32 cellular contexts compared by ENCODE assay signal in genomic region chr5:90691533-90691932, GRCh38.
"Had no signal": no experiment of that assay in that cellular context is flagged by ENCODE, and none has a peak within 500 bp of the region (broad histone marks: within the 10 kb centered on the region; RNA-seq: fewer than 3 reads in every experiment).

No MANE protein-coding gene starts in this region.

- H3K4me3 ChIP-seq: MG63 had no signal

- H3K9me3 ChIP-seq: MG63 had no signal

- DNase-seq: Karpas-422, Kasumi-1, MG63, MM.1S, MV-4-11, NCI-H1048, NCI-H1092, NCI-H1092 treated with DMSO at 0.1 percent for 48 hours, NCI-H1105, NCI-H1105 treated with DMSO at 0.1 percent for 48 hours, NCI-H1417 treated with DMSO at 0.1 percent for 48 hours, NCI-H1436, NCI-H1436 treated with DMSO at 0.1 percent for 48 hours, NCI-H146, NCI-H1694, NCI-H1694 treated with DMSO at 0.1 percent for 48 hours, NCI-H187, NCI-H187 treated with DMSO at 0.1 percent for 48 hours, NCI-H1930, NCI-H2029, NCI-H2029 treated with DMSO at 0.1 percent for 48 hours, NCI-H2081, NCI-H2081 treated with DMSO at 0.1 percent for 48 hours, NCI-H2107, NCI-H2171, NCI-H2227 treated with DMSO at 0.1 percent for 48 hours, NCI-H226, NCI-H345, NCI-H446, NCI-H446 treated with DMSO at 0.1 percent for 48 hours, NCI-H510A, NCI-H510A treated with DMSO at 0.1 percent for 48 hours had no signal

- H3K36me3 ChIP-seq: MG63 had no signal
